24 cellular contexts compared by ENCODE assay signal in genomic region chr2:7378642-7379041, GRCh38.
A peak's percentile ranks its signal among the peaks of the same experiment; 100 is the strongest.
DNase-seq lines count a peak whose midpoint lies in the region; ATAC-seq and TF ChIP-seq lines count a peak whose summit lies in the region.
"Had no signal": no experiment of that assay in that cellular context is flagged by ENCODE, and none has a peak within 500 bp of the region (broad histone marks: within the 10 kb centered on the region; RNA-seq: fewer than 3 reads in every experiment).

No MANE protein-coding gene starts in this region.

- DNase-seq in NCI-H510A treated with DMSO at 0.1 percent for 48 hours (lab: John Stamatoyannopoulos, UW) (peak; percentile 34), NCI-H510A (lab: John Stamatoyannopoulos, UW) (no peak), SHP77 (lab: John Stamatoyannopoulos, UW) (peak; percentile 47 to 49), dorsolateral prefrontal cortex (peak in 7 of 10 donors; percentile 31 to 80 (median 61)), COLO668 (lab: John Stamatoyannopoulos, UW; ENCODE audit: unreplicated experiment) (no peak), NAMALWA (ENCODE audit: low spot score) (no peak)
- DNase-seq: activated CD4-positive, alpha-beta T cell treated with anti-CD3 and anti-CD28 coated beads for 36 hours; activated CD8-positive, alpha-beta memory T cell treated with anti-CD3 and anti-CD28 coated beads for 24 hours; activated effector memory CD4-positive, alpha-beta T cell treated with Interleukin-2 at 50 U/mL for 16 hours; activated naive CD8-positive, alpha-beta T cell treated with anti-CD3 and anti-CD28 coated beads, Interleukin-2, amount 10 ng/mL, durations not matched to agents 7 days and 5 days; central memory CD4-positive, alpha-beta T cell; KBM-7; mesenchymal stem cell; MG63; Peyer's patch; stimulated activated naive CD8-positive, alpha-beta T cell treated with anti-CD3 and anti-CD28 coated beads, Interleukin-15, amount 100 ng/mL, for 72 hours; T-helper 17 cell had no signal

- no peak for ATAC-seq in GM18868 (IDR thresholded peaks at IDR 0.05; ENCODE audit: unreplicated experiment)
- ATAC-seq in HG02678 (IDR thresholded peaks at IDR 0.05; ENCODE audit: unreplicated experiment): no peak
- ATAC-seq: activated CD4-positive, alpha-beta T cell treated with anti-CD3 and anti-CD28 coated beads for 36 hours; left lobe of liver; stimulated activated naive CD8-positive, alpha-beta T cell treated with anti-CD3 and anti-CD28 coated beads, Interleukin-15, amount 100 ng/mL, for 72 hours; T-helper 17 cell had no signal

- H3K27me3 ChIP-seq in dorsolateral prefrontal cortex: peaks cover 0 to 2% (median 0%) of the 10 kb centered on the region in 45 donors
- H3K27me3 ChIP-seq: MG63, Peyer's patch, vagina had no signal

- TF ChIP-seq CTCF in dorsolateral prefrontal cortex (IDR thresholded peaks at IDR 0.05 in 54 of 56, conservative IDR thresholded peaks at IDR 0.05 in 2 of 56; ENCODE audit: low read depth in 1 of 56, partially characterized antibody in 56 of 56): no peak

- H3K4me3 ChIP-seq in dorsolateral prefrontal cortex: no peak overlapping the region
- H3K4me3 ChIP-seq: A549, MG63, Peyer's patch, SJCRH30, skin epidermis, vagina had no signal

- intact Hi-C loops in dorsolateral prefrontal cortex (cut with DNase I): no loop called here

- peak overlapping the region in 17 of 59 donors; percentile 5 to 84 (median 35) for H3K27ac ChIP-seq in dorsolateral prefrontal cortex
- H3K27ac ChIP-seq: A549, Peyer's patch, SJCRH30, skin epidermis, vagina had no signal

Comparison
In these comparisons a context has a peak if more than half of its experiments do, and no peak if none do; other contexts are left out.
1. DNase-seq: peak in NCI-H510A treated with DMSO at 0.1 percent for 48 hours (single experiment), SHP77 (2 of 2) and dorsolateral prefrontal cortex (7 of 10); none in NCI-H510A (single experiment), COLO668 (single experiment) and NAMALWA (single experiment).